21 cellular contexts compared by ENCODE assay signal in genomic region chr4:109191216-109191615, GRCh38.
"Had no signal": no experiment of that assay in that cellular context is flagged by ENCODE, and none has a peak within 500 bp of the region (broad histone marks: within the 10 kb centered on the region; RNA-seq: fewer than 3 reads in every experiment).

No MANE protein-coding gene starts in this region.

- H3K4me3 ChIP-seq: heart right ventricle, hepatocyte, left ventricle myocardium inferior, lung, mucosa of descending colon, pancreas, prostate gland, spleen, tibial nerve, upper lobe of left lung had no signal

- H3K27ac ChIP-seq: heart right ventricle, hepatocyte, left ventricle myocardium inferior, pancreas, prostate gland, spleen, tibial nerve, upper lobe of left lung had no signal

- H3K27ac Mint-ChIP-seq: naive thymus-derived CD8-positive, alpha-beta T cell; stimulated activated effector memory CD8-positive, alpha-beta T cell treated with anti-CD3 and anti-CD28 coated beads, Interleukin-12 subunit alpha, Interleukin-12 subunit beta, amount 100 ng/mL, for 72 hours; stimulated activated naive CD8-positive, alpha-beta T cell treated with anti-CD3 and anti-CD28 coated beads, Interleukin-15, Interleukin-2, amounts not matched to agents 100 ng/mL and 50 ng/mL, for 24 hours had no signal

- H3K4me1 ChIP-seq: left ventricle myocardium inferior, pancreas, prostate gland, spleen, tibial nerve, upper lobe of left lung had no signal

- H3K27me3 Mint-ChIP-seq: stimulated activated naive CD8-positive, alpha-beta T cell treated with anti-CD3 and anti-CD28 coated beads, Interleukin-15, Interleukin-2, amounts not matched to agents 100 ng/mL and 50 ng/mL, for 24 hours had no signal

- H3K79me2 ChIP-seq: hepatocyte had no signal

- H3K9me3 Mint-ChIP-seq: naive thymus-derived CD8-positive, alpha-beta T cell; stimulated activated effector memory CD8-positive, alpha-beta T cell treated with anti-CD3 and anti-CD28 coated beads, Interleukin-12 subunit alpha, Interleukin-12 subunit beta, amount 100 ng/mL, for 72 hours; stimulated activated naive CD8-positive, alpha-beta T cell treated with anti-CD3 and anti-CD28 coated beads, Interleukin-15, Interleukin-2, amounts not matched to agents 100 ng/mL and 50 ng/mL, for 24 hours had no signal

- H3K9me3 ChIP-seq: left ventricle myocardium inferior, mucosa of descending colon, pancreas, prostate gland, spleen, tibial nerve, upper lobe of left lung had no signal

- H3K27me3 ChIP-seq: heart right ventricle, hepatocyte, pancreas, spleen, tibial nerve, upper lobe of left lung had no signal

- H3K36me3 Mint-ChIP-seq: naive thymus-derived CD8-positive, alpha-beta T cell; stimulated activated effector memory CD8-positive, alpha-beta T cell treated with anti-CD3 and anti-CD28 coated beads, Interleukin-12 subunit alpha, Interleukin-12 subunit beta, amount 100 ng/mL, for 72 hours had no signal

- H3K4me2 ChIP-seq: hepatocyte had no signal

- H3K36me3 ChIP-seq: heart right ventricle, left ventricle myocardium inferior, pancreas, prostate gland, spleen, tibial nerve, upper lobe of left lung had no signal

- H3K4me3 Mint-ChIP-seq: naive thymus-derived CD8-positive, alpha-beta T cell; stimulated activated effector memory CD8-positive, alpha-beta T cell treated with anti-CD3 and anti-CD28 coated beads, Interleukin-12 subunit alpha, Interleukin-12 subunit beta, amount 100 ng/mL, for 72 hours; stimulated activated naive CD8-positive, alpha-beta T cell treated with anti-CD3 and anti-CD28 coated beads, Interleukin-15, Interleukin-2, amounts not matched to agents 100 ng/mL and 50 ng/mL, for 24 hours had no signal

- H3K4me1 Mint-ChIP-seq: naive thymus-derived CD8-positive, alpha-beta T cell; stimulated activated effector memory CD8-positive, alpha-beta T cell treated with anti-CD3 and anti-CD28 coated beads, Interleukin-12 subunit alpha, Interleukin-12 subunit beta, amount 100 ng/mL, for 72 hours had no signal

- H2AFZ ChIP-seq: hepatocyte had no signal

- DNase-seq: heart right ventricle; islet precursor cell; left ventricle myocardium inferior; midbrain; mucosa of descending colon; naive thymus-derived CD8-positive, alpha-beta T cell; pancreas; posterior cingulate gyrus; retina; right cardiac atrium; small intestine; spleen; stimulated activated CD4-positive, alpha-beta T cell treated with anti-CD3 and anti-CD28 coated beads, Interleukin-4, amount 100 ng/mL, for 24 hours; stimulated activated naive CD4-positive, alpha-beta T cell; upper lobe of left lung had no signal
